In genomic region chr7:95435422-95435780, GRCh38 we compare ENCODE assay signal across 8 cellular contexts. TPM values are rescaled to one million over a fixed set of nuclear protein-coding genes. Genes with fewer than 3 reads are reported as not detected.
DNase-seq lines count a peak whose midpoint lies in the region; ATAC-seq and TF ChIP-seq lines count a peak whose summit lies in the region.

No MANE protein-coding gene starts in this region.

- H3K36me3 Mint-ChIP-seq in T-cell: no peaks in the 10 kb centered on the region

- DNase-seq in T-cell (peak in 1 of 34 experiments; percentile 1), fibroblast of villous mesenchyme (ENCODE audit: low read depth) (no peak), OCI-M2 (lab: John Stamatoyannopoulos, UW; ENCODE audit: unreplicated experiment) (no peak), GM19240 (ENCODE audit: insufficient read length, low spot score) (no peak)

- POLR2A ChIA-PET in T-cell (lab: Charles Lee): no interaction called here

- no peak for TF ChIP-seq CTCF in fibroblast of villous mesenchyme (IDR thresholded peaks at IDR 0.05; ENCODE audit: insufficient read depth, low read depth, low read length)

- no peaks in the 10 kb centered on the region for H3K27me3 ChIP-seq in rectal smooth muscle tissue (ENCODE audit: control insufficient read depth, insufficient read depth, low read length)

- peak overlapping the region; percentile 66 for H3K27ac ChIP-seq in rectal smooth muscle tissue (ENCODE audit: low read depth, low read length)

- no peaks in the 10 kb centered on the region for H3K9me3 ChIP-seq in ES-I3 (ENCODE audit: control insufficient read depth, insufficient read depth, low read length)

- peak overlapping the region; percentile 73 for H3K4me3 ChIP-seq in fibroblast of villous mesenchyme (ENCODE audit: low read depth, low read length)
- H3K4me3 ChIP-seq in rectal smooth muscle tissue (ENCODE audit: low read length): peak overlapping the region; percentile 68

- peak overlapping the region; percentile 78 for H3K9ac ChIP-seq in ES-I3 (ENCODE audit: low read depth, low read length)
- H3K9ac ChIP-seq in rectal smooth muscle tissue (ENCODE audit: low read length): peak overlapping the region; percentile 41

- peak overlapping the region; percentile 69 to 85 for H3K27ac Mint-ChIP-seq in T-cell

- ATAC-seq in T-cell (replicated peaks in 1 of 4): peak in 3 of 4 experiments; percentile 18 to 24 (median 22)
- ATAC-seq in GM19467 (IDR thresholded peaks at IDR 0.05; ENCODE audit: unreplicated experiment): no peak
- no peak for ATAC-seq in HG02970 (IDR thresholded peaks at IDR 0.05; ENCODE audit: low FRiP score, unreplicated experiment)

- CTCF ChIA-PET in T-cell (lab: Charles Lee): interaction anchor here (0.6 to 0.8 kb wide), 4 partner anchors 37 to 1000 kb away, joined by 3 to 7 read pairs (median 5); no protein-coding TSS in a partner anchor

- H3K4me1 ChIP-seq in ES-I3 (ENCODE audit: insufficient read depth, low read length) (no peaks in the 10 kb centered on the region), rectal smooth muscle tissue (ENCODE audit: control insufficient read depth, insufficient read depth, low read length) (peaks cover 2% of the 10 kb centered on the region)

- H3K4me1 Mint-ChIP-seq in T-cell: peaks cover 10 to 16% (median 15%) of the 10 kb centered on the region in 3 donors

- H3K4me3 Mint-ChIP-seq in T-cell: peak overlapping the region; percentile 74 to 81 (median 78)

- H3K9me3 Mint-ChIP-seq in T-cell: no peaks in the 10 kb centered on the region

- H3K36me3 ChIP-seq in ES-I3 (ENCODE audit: insufficient read depth, low read length) (no peaks in the 10 kb centered on the region), rectal smooth muscle tissue (ENCODE audit: control insufficient read depth, insufficient read depth, low read length) (no peaks in the 10 kb centered on the region)

- peaks cover 0 to 2% of the 10 kb centered on the region in 2 donors for H3K27me3 Mint-ChIP-seq in T-cell

RNA-seq across cellular contexts. Expression of gene PON2, which starts 0.6 kb away (rescaled TPM):
- total RNA-seq in T-cell: 10 to 100 TPM in 1 of 5 donors, 1 to 10 TPM in 4; 4.3 to 11.4 (median 7.0) TPM
- 74.1 and 95.9 TPM in 2 replicates for total RNA-seq in fibroblast of villous mesenchyme

RNA-seq across cellular contexts. Expression of gene PON3, which starts 39.2 kb away (rescaled TPM):
- under 1 TPM in 2 of 5 donors, not detected in 3; 0.28 to 0.41 TPM for total RNA-seq in T-cell
- total RNA-seq in fibroblast of villous mesenchyme: under 0.01 TPM in 1 of 2 replicates, not detected in the other

RNA-seq across cellular contexts. Expression of gene ASB4, which starts 50.3 kb away (rescaled TPM):
- under 1 TPM in 1 of 5 donors, not detected in 4; 0.09 TPM for total RNA-seq in T-cell
- not detected in 2 replicates for total RNA-seq in fibroblast of villous mesenchyme

Comparison
In these comparisons a context has a peak if more than half of its experiments do, and no peak if none do; other contexts are left out.
1. ATAC-seq: peak in T-cell (3 of 4); none in GM19467 (single experiment) and HG02970 (single experiment).